35 cellular contexts compared by ENCODE assay signal in the genomic region with DNA sequence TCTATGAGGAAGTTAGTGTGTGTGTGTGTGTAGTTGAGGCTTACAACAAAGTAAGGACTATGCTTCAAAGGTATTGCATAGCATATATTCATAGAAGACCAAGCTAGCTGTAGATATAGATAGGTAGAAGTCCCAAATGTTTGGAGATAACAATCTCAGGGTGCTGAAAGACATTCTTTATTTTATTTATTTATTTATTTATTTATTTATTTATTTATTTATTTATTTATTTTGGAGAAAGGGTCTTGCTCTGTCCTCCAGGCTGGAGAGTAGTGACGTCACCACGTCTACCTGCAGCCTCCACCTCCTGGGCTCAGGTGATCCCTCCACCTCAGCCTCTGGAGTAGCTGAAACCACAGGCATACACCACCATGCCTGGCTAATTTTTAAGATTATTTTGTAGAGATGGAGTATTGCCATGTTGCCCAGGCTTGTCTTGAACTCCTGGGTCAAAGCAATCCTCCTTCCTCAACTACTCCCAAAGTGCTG.
"Had no signal": no experiment of that assay in that cellular context is flagged by ENCODE, and none has a peak within 500 bp of the region (broad histone marks: within the 10 kb centered on the region; RNA-seq: fewer than 3 reads in every experiment).

No MANE protein-coding gene starts in this region.

- H3K36me3 ChIP-seq: MG63 had no signal

- H3K9me3 ChIP-seq: MG63 had no signal

- H3K4me3 ChIP-seq: MG63 had no signal

- DNase-seq: Karpas-422, Kasumi-1, MG63, MM.1S, MV-4-11, NCI-H1048, NCI-H1092, NCI-H1092 treated with DMSO at 0.1 percent for 48 hours, NCI-H1105, NCI-H1105 treated with DMSO at 0.1 percent for 48 hours, NCI-H1417, NCI-H1417 treated with DMSO at 0.1 percent for 48 hours, NCI-H1436, NCI-H1436 treated with DMSO at 0.1 percent for 48 hours, NCI-H146, NCI-H1694, NCI-H1694 treated with DMSO at 0.1 percent for 48 hours, NCI-H187, NCI-H187 treated with DMSO at 0.1 percent for 48 hours, NCI-H1930, NCI-H2029, NCI-H2029 treated with DMSO at 0.1 percent for 48 hours, NCI-H2081, NCI-H2081 treated with DMSO at 0.1 percent for 48 hours, NCI-H2107, NCI-H2171, NCI-H2171 treated with DMSO at 0.1 percent for 48 hours, NCI-H2227 treated with DMSO at 0.1 percent for 48 hours, NCI-H226, NCI-H345, NCI-H446, NCI-H446 treated with DMSO at 0.1 percent for 48 hours, NCI-H510A, NCI-H510A treated with DMSO at 0.1 percent for 48 hours, NCI-H524 had no signal
